16 cellular contexts compared by ENCODE assay signal in genomic region chr1:89671775-89672488, GRCh38. TPM values are rescaled to one million over a fixed set of nuclear protein-coding genes. Genes with fewer than 3 reads are reported as not detected.
DNase-seq lines count a peak whose midpoint lies in the region; ATAC-seq, FAIRE-seq and TF ChIP-seq lines count a peak whose summit lies in the region.
"Had no signal": no experiment of that assay in that cellular context is flagged by ENCODE, and none has a peak within 500 bp of the region (broad histone marks: within the 10 kb centered on the region; RNA-seq: fewer than 3 reads in every experiment).

No MANE protein-coding gene starts in this region.

- H3K36me3 Mint-ChIP-seq in activated CD4-positive, alpha-beta T cell treated with anti-CD3 and anti-CD28 coated beads, Interleukin-2, amount 10 ng/mL, durations not matched to agents 24 days and 14 days (ENCODE audit: low read depth), result peaks cover 53% of the 10 kb centered on the region

- H3K9ac ChIP-seq in GM12878 (ENCODE audit: control insufficient read depth, insufficient read depth, low read length), result no peak overlapping the region

- no peaks in the 10 kb centered on the region for H4K20me1 ChIP-seq in GM12878 (ENCODE audit: control insufficient read depth, insufficient read depth)

- 73% methylated on average over 4 of the region's 4 CpGs for WGBS in GM12878 (ENCODE audit: insufficient coverage, insufficient replicate concordance, low lambda C conversion rate, missing lambda C conversion rate)
- WGBS in transverse colon (ENCODE audit: low coverage in 1 of 2), 2 donors, result 62 to 64% methylated on average over 3 to 4 of the region's 4 CpGs

- H3K9me3 ChIP-seq in GM12878 (replicated peaks; ENCODE audit: control insufficient read depth, insufficient read depth, low read length) (no peaks in the 10 kb centered on the region; the same call in 2 of the 3 replicates), transverse colon (no peaks in the 10 kb centered on the region)
- H3K9me3 ChIP-seq: left ventricle myocardium inferior, spleen, upper lobe of left lung had no signal

- H3K4me1 ChIP-seq in GM12878 (ENCODE audit: control insufficient read depth, insufficient read depth, low read length) (peaks cover 32% of the 10 kb centered on the region), transverse colon (peaks cover 0 to 13% (median 0%) of the 10 kb centered on the region in 4 donors)

- RAD21 ChIA-PET in GM12878 (lab: Charles Lee; ENCODE audit: unreplicated experiment), result interaction anchor here (1.1 to 7.6 kb wide), 8 partner anchors 13 to 91 kb away, joined by 3 to 76 read pairs (median 8); no protein-coding TSS in a partner anchor

- TF ChIP-seq CTCF in GM12878 (IDR thresholded peaks at IDR 0.05 in 2 of 3, conservative IDR thresholded peaks at IDR 0.05 in 1 of 3; ENCODE audit: control insufficient read depth in 2 of 3, extremely low read depth in 1 of 3, insufficient read depth in 1 of 3, low read depth in 3 of 3, low read length in 3 of 3) (no peak), transverse colon (IDR thresholded peaks at IDR 0.05) (no peak)

- POLR2A ChIA-PET in GM12878 (lab: Charles Lee), result interaction anchor here (1.0 to 6.6 kb wide), 3 partner anchors 10 to 37 kb away, joined by 3 to 57 read pairs (median 3); no protein-coding TSS in a partner anchor

- peaks cover 6% of the 10 kb centered on the region for H3K9me3 Mint-ChIP-seq in activated CD4-positive, alpha-beta T cell treated with anti-CD3 and anti-CD28 coated beads, Interleukin-2, amount 10 ng/mL, durations not matched to agents 24 days and 14 days

- H3K36me3 ChIP-seq in GM12878 (ENCODE audit: control insufficient read depth in 2 of 2, insufficient read depth in 2 of 2, low read length in 1 of 2) (no peaks in the 10 kb centered on the region), transverse colon (no peaks in the 10 kb centered on the region)
- H3K36me3 ChIP-seq: left ventricle myocardium inferior, spleen, upper lobe of left lung had no signal

- intact Hi-C loops in activated CD4-positive, alpha-beta T cell treated with anti-CD3 and anti-CD28 coated beads, Interleukin-2, amount 10 ng/mL, durations not matched to agents 24 days and 14 days (cut with micrococcal nuclease), result loop anchor here (2.0 to 5.0 kb wide), 4 partner anchors 13 to 45 kb away; no protein-coding TSS in a partner anchor
- intact Hi-C loops in GM12878 (cut with micrococcal nuclease; ENCODE audit: unreplicated experiment) (loop anchor here (5.0 kb wide), 1 partner anchor 40 kb away; the partner anchor contains the start of gene LRRC8C), transverse colon (cut with DNase I; ENCODE audit: low total_unique reads) (no loop called here)

- TF ChIP-seq RAD21 in GM12878 (IDR thresholded peaks at IDR 0.05; ENCODE audit: insufficient read depth, low read depth, low read length), result no peak

- H3K27ac Mint-ChIP-seq in activated CD4-positive, alpha-beta T cell treated with anti-CD3 and anti-CD28 coated beads, Interleukin-2, amount 10 ng/mL, durations not matched to agents 24 days and 14 days, result peak overlapping the region; percentile 30

- DNase-seq in activated CD4-positive, alpha-beta T cell treated with anti-CD3 and anti-CD28 coated beads, Interleukin-2, amount 10 ng/mL, durations not matched to agents 24 days and 14 days, result no peak
- no peak for DNase-seq in activated CD4-positive, alpha-beta T cell treated with anti-CD3 and anti-CD28 coated beads for 1 hour
- peak; percentile 83 for DNase-seq in M059J (ENCODE audit: low read depth)
- no peak for DNase-seq in GM12878 (ENCODE audit: low read depth, low spot score)
- peak; percentile 22 for DNase-seq in renal cortical epithelial cell (ENCODE audit: low read depth)
- no peak for DNase-seq in NCI-H1092 (lab: John Stamatoyannopoulos, UW)
- DNase-seq in transverse colon, result no peak
- DNase-seq: activated CD8-positive, alpha-beta memory T cell treated with anti-CD3 and anti-CD28 coated beads for 24 hours; DND-41; effector CD8-positive, alpha-beta T cell; KBM-7; left ventricle myocardium inferior; NCI-H2081; spleen; upper lobe of left lung had no signal

- no peak overlapping the region for H2AFZ ChIP-seq in GM12878 (ENCODE audit: control insufficient read depth, low read depth, low read length)

- H3K4me3 Mint-ChIP-seq in activated CD4-positive, alpha-beta T cell treated with anti-CD3 and anti-CD28 coated beads, Interleukin-2, amount 10 ng/mL, durations not matched to agents 24 days and 14 days, result no peak overlapping the region

- peaks cover 76% of the 10 kb centered on the region for H3K4me1 Mint-ChIP-seq in activated CD4-positive, alpha-beta T cell treated with anti-CD3 and anti-CD28 coated beads, Interleukin-2, amount 10 ng/mL, durations not matched to agents 24 days and 14 days

- peak overlapping the region; percentile 20; the same call in 1 of the 2 replicates for H3K4me2 ChIP-seq in GM12878 (ENCODE audit: control insufficient read depth, insufficient read depth)

- SMC1A ChIA-PET in GM12878 (lab: Charles Lee; ENCODE audit: uncharacterized antibody, unreplicated experiment), result interaction anchor here (0.7 to 15.5 kb wide), 12 partner anchors 9 to 110 kb away, joined by 3 to 353 read pairs (median 8); partner anchors contain the start of gene LRRC8C

- H3K27me3 ChIP-seq in GM12878 (replicated peaks in 1 of 2; ENCODE audit: control insufficient read depth in 2 of 2, insufficient read depth in 2 of 2, low read length in 1 of 2) (no peaks in the 10 kb centered on the region), transverse colon (no peaks in the 10 kb centered on the region)
- H3K27me3 ChIP-seq: spleen, upper lobe of left lung had no signal

- in situ Hi-C loops in GM12878 (cut with MboI), result no loop called here
- in situ Hi-C loops in transverse colon (cut with MboI; ENCODE audit: low pct_ligation_motif_present in 1 of 4, low pct_unique_long_range_greater_than_20kb in 1 of 4, low sequenced_read_pairs in 3 of 4), result no loop called here

- CTCF ChIA-PET in GM12878 (lab: Yijun Ruan, JAX), result interaction anchor here (0.9 to 3.7 kb wide), 5 partner anchors 9 to 49 kb away, joined by 3 to 18 read pairs (median 5); no protein-coding TSS in a partner anchor

- BruUV-seq in GM12878 (replicated peaks; lab: Mats Ljungman, UMichigan), result no TSS peak

- H3K27ac ChIP-seq in GM12878 (ENCODE audit: control insufficient read depth, insufficient read depth) (no peak overlapping the region), transverse colon (no peak overlapping the region)
- H3K27ac ChIP-seq: left ventricle myocardium inferior, upper lobe of left lung had no signal

- no peak for ATAC-seq in GM12878
- ATAC-seq in HG03342 (IDR thresholded peaks at IDR 0.05; ENCODE audit: unreplicated experiment), result no peak

- TF ChIP-seq POLR2A in GM12878 (IDR thresholded peaks at IDR 0.05; ENCODE audit: low read depth, low read length) (no peak), transverse colon (IDR thresholded peaks at IDR 0.05) (no peak)

- no peak overlapping the region for H3K4me3 ChIP-seq in GM12878
- no peak overlapping the region for H3K4me3 ChIP-seq in transverse colon
- H3K4me3 ChIP-seq: left ventricle myocardium inferior, spleen, upper lobe of left lung had no signal

- TF ChIP-seq EP300 in GM12878 (IDR thresholded peaks at IDR 0.05; ENCODE audit: borderline replicate concordance in 1 of 2, control insufficient read depth in 1 of 2, low read depth in 2 of 2, low read length in 2 of 2) (no peak), transverse colon (IDR thresholded peaks at IDR 0.05; ENCODE audit: low read depth) (no peak)

- no peaks in the 10 kb centered on the region for H3K27me3 Mint-ChIP-seq in activated CD4-positive, alpha-beta T cell treated with anti-CD3 and anti-CD28 coated beads, Interleukin-2, amount 10 ng/mL, durations not matched to agents 24 days and 14 days

- H3K79me2 ChIP-seq in GM12878 (ENCODE audit: control insufficient read depth, insufficient read depth, low read length), result peaks cover 28% of the 10 kb centered on the region

- FAIRE-seq in GM12878 (lab: Jason Lieb, UNC), result no peak

TF ChIP-seq in GM12878, 131 proteins besides CTCF, POLR2A, EP300 and RAD21 (continues in another document):
- TF ChIP-seq POU2F2 (IDR thresholded peaks at IDR 0.05; ENCODE audit: borderline replicate concordance, low read depth, low read length), result no peak
- TF ChIP-seq SMARCA5 (IDR thresholded peaks at IDR 0.05), result no peak
- no peak for TF ChIP-seq HDAC6 (IDR thresholded peaks at IDR 0.05; ENCODE audit: unreplicated experiment)
- no peak for TF ChIP-seq MEF2A (IDR thresholded peaks at IDR 0.05; ENCODE audit: insufficient read depth, low read depth, low read length)
- TF ChIP-seq NRF1 (conservative IDR thresholded peaks at IDR 0.05; ENCODE audit: low read depth, low read length), result no peak
- no peak for TF ChIP-seq PAX5 (IDR thresholded peaks at IDR 0.05; ENCODE audit: borderline replicate concordance, low read depth, low read length)
- TF ChIP-seq ESRRA (IDR thresholded peaks at IDR 0.05; ENCODE audit: low read length), result no peak
- TF ChIP-seq ZNF274 (IDR thresholded peaks at IDR 0.05; ENCODE audit: insufficient read depth, insufficient read length), result no peak

RNA-seq across cellular contexts. Expression of gene LRRC8C, which starts 39.0 kb away (rescaled TPM):
- 73.1 and 74.0 TPM in 2 replicates for total RNA-seq in activated CD4-positive, alpha-beta T cell treated with anti-CD3 and anti-CD28 coated beads, Interleukin-2, amount 10 ng/mL, durations not matched to agents 24 days and 14 days
- total RNA-seq in M059J (2014; rRNA removed; shearing (Covaris generic)), result 4.8 and 6.1 TPM in 2 replicates
- 43.9 and 45.4 TPM in 2 replicates for total RNA-seq in GM12878 (2013; cell fraction: nucleolus; rRNA removed)
- 11.7 and 12.9 TPM in 2 replicates for total RNA-seq in GM12878 (2014; rRNA removed)
- total RNA-seq in GM12878 (2014; rRNA removed; fragmentation: Illumina TruSeq; extraction: Trizol), result 10.0 and 10.5 TPM in 2 replicates
- total RNA-seq in GM12878 (2021), result 10.6 and 11.4 TPM in 2 replicates
- 1.8 TPM for polyA plus RNA-seq in GM12878 (2011; ENCODE audit: low read depth)
- 16.3 and 21.7 TPM in 2 replicates for polyA plus RNA-seq in GM12878 (2011; rRNA removed)
- 8.5 and 9.4 TPM in 2 replicates for polyA plus RNA-seq in GM12878 (2011; cell fraction: cytosol; rRNA removed)
- 7.8 and 7.9 TPM in 2 replicates for polyA plus RNA-seq in GM12878 (2011; cell fraction: nucleus; rRNA removed)
- 2.2 and 2.6 TPM in 2 replicates for polyA plus RNA-seq in GM12878 (2012)
- 13.7 and 16.6 TPM in 2 replicates for polyA plus RNA-seq in GM12878 (2014; fragmentation: Illumina TruSeq; extraction: Trizol)
- polyA plus RNA-seq in GM12878 (2014; fragmentation: Nextera tagmentation; extraction: Ambion mirVana), result 1 to 10 TPM; 2.3 to 3.1 TPM
- polyA plus RNA-seq in GM12878 (2014; rRNA removed), result 6.3 and 7.9 TPM in 2 replicates
- polyA plus RNA-seq in GM12878 (2016; fragmentation: Nextera tagmentation; extraction: Ambion mirVana), result 10 to 100 TPM; 10.9 to 11.3 TPM
- 19.3 and 22.0 TPM in 2 replicates for polyA minus RNA-seq in GM12878 (2011; rRNA and poly(A)+ RNA removed)
- 7.1 and 8.2 TPM in 2 replicates for polyA minus RNA-seq in GM12878 (2011; cell fraction: cytosol; rRNA and poly(A)+ RNA removed)
- polyA minus RNA-seq in GM12878 (2011; cell fraction: nucleus; rRNA and poly(A)+ RNA removed), result 7.3 and 12.1 TPM in 2 replicates
- total RNA-seq in renal cortical epithelial cell, result 2.6 and 5.7 TPM in 2 replicates
- total RNA-seq in transverse colon, result 1 to 10 TPM; 2.4 to 4.4 (median 2.7) TPM

Comparison
In these comparisons a context has a peak if more than half of its experiments do, and no peak if none do; other contexts are left out.
1. DNase-seq: peak in M059J (single experiment) and renal cortical epithelial cell (single experiment); none in activated CD4-positive, alpha-beta T cell treated with anti-CD3 and anti-CD28 coated beads, Interleukin-2, amount 10 ng/mL, durations not matched to agents 24 days and 14 days (single experiment), activated CD4-positive, alpha-beta T cell treated with anti-CD3 and anti-CD28 coated beads for 1 hour (single experiment), GM12878 (single experiment), NCI-H1092 (single experiment) and transverse colon (single experiment).